1 cellular context compared by ENCODE assay signal in genomic region chr11:74948898-74949747, GRCh38.
A peak's percentile ranks its signal among the peaks of the same experiment; 100 is the strongest.
TF ChIP-seq lines count a peak whose summit lies in the region.

Gene SPCS2 (plus strand): TSS chr11:74949266. CDS start chr11:74949286, 20 bp downstream.
Gene XRRA1 (minus strand): TSS chr11:74949091. CDS start chr11:74940878, 8,213 bp downstream.

TF ChIP-seq in HepG2, 621 proteins besides CTCF, POLR2A, EP300 and RAD21 (continued from another document and continues in another):
- TF ChIP-seq ZNF234 (CRISPR knock-in tag; conservative IDR thresholded peaks at IDR 0.05) (peak; percentile 89; the same call in 1 of the 2 replicates), ZNF839 (CRISPR knock-in tag; IDR thresholded peaks at IDR 0.05; ENCODE audit: borderline replicate concordance) (peak; percentile 60; the same call in 1 of the 2 replicates), SALL1 (CRISPR knock-in tag; IDR thresholded peaks at IDR 0.05) (peak; percentile 95), FIP1L1 (IDR thresholded peaks at IDR 0.05; ENCODE audit: borderline replicate concordance, insufficient read depth, low read depth, low read length) (no peak), ZNF674 (CRISPR knock-in tag; IDR thresholded peaks at IDR 0.05; ENCODE audit: low read depth) (no peak), PATZ1 (CRISPR knock-in tag; IDR thresholded peaks at IDR 0.05) (0 out of 2 replicates have a peak, but pooled peaks have one; percentile 29), ZBTB44 (CRISPR knock-in tag; IDR thresholded peaks at IDR 0.05) (0 out of 2 replicates have a peak, but pooled peaks have one; percentile 50), ZNF574 (CRISPR knock-in tag; IDR thresholded peaks at IDR 0.05) (peak; percentile 92), CSRNP1 (CRISPR knock-in tag; IDR thresholded peaks at IDR 0.05) (peak; percentile 97), ZNF749 (CRISPR knock-in tag; IDR thresholded peaks at IDR 0.05; ENCODE audit: borderline replicate concordance) (peak; percentile 56; the same call in 1 of the 2 replicates), CBX5 (CRISPR knock-in tag; IDR thresholded peaks at IDR 0.05; ENCODE audit: borderline replicate concordance) (peak; percentile 74; the same call in 1 of the 2 replicates), HBP1 (CRISPR knock-in tag; IDR thresholded peaks at IDR 0.05; ENCODE audit: low read depth) (0 out of 2 replicates have a peak, but pooled peaks have one; percentile 42), ZGPAT (CRISPR knock-in tag; IDR thresholded peaks at IDR 0.05) (peak; percentile 83; the same call in 1 of the 2 replicates), ZHX2 (IDR thresholded peaks at IDR 0.05; ENCODE audit: low read depth) (peak; percentile 80), ZHX2 (CRISPR knock-in tag; IDR thresholded peaks at IDR 0.05; ENCODE audit: borderline replicate concordance) (no peak), ZNF672 (CRISPR knock-in tag; IDR thresholded peaks at IDR 0.05) (no peak), ZFP91 (CRISPR knock-in tag; IDR thresholded peaks at IDR 0.05; ENCODE audit: borderline replicate concordance) (peak; percentile 93), ZNF678 (CRISPR knock-in tag; IDR thresholded peaks at IDR 0.05) (peak; percentile 80; the same call in 1 of the 2 replicates), SPEN (CRISPR knock-in tag; IDR thresholded peaks at IDR 0.05; ENCODE audit: low read depth) (peak; percentile 96), ZNF136 (CRISPR knock-in tag; IDR thresholded peaks at IDR 0.05; ENCODE audit: low read depth) (peak; percentile 66; the same call in 1 of the 2 replicates), ZNF143 (CRISPR knock-in tag; IDR thresholded peaks at IDR 0.05) (peak; percentile 98), SP2 (CRISPR knock-in tag; IDR thresholded peaks at IDR 0.05) (peak; percentile 71), ZNF18 (CRISPR knock-in tag; IDR thresholded peaks at IDR 0.05; ENCODE audit: insufficient replicate concordance) (peak; percentile 88), THAP8 (CRISPR knock-in tag; IDR thresholded peaks at IDR 0.05; ENCODE audit: borderline replicate concordance) (peak; percentile 85; the same call in 1 of the 2 replicates), ZFX (CRISPR knock-in tag; IDR thresholded peaks at IDR 0.05; ENCODE audit: low read depth) (peak; percentile 100)
